7 cellular contexts compared by ENCODE assay signal in the genomic region with DNA sequence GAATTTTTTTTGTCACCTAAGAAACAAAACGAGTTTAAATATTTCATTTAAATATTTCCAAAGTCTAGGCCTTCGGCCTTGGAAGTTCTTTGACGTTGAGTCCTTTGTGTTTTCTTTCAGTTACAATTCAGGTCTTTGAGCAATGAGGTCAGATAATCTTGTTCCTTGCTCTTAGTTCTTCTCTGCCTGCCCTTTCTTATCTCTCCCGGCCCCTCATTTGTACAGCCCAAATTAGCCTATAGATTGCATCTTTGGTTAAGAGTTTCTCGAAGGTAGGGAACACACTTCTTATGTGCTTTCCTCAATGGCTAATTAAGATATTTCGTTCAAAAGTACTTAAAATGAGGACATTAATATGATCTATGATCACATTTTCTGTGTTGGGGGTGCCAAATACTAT.
"Had no signal": no experiment of that assay in that cellular context is flagged by ENCODE, and none has a peak within 500 bp of the region (broad histone marks: within the 10 kb centered on the region; RNA-seq: fewer than 3 reads in every experiment).

No MANE protein-coding gene starts in this region.

- H3K4me3 ChIP-seq: GM23248 had no signal

- H3K4me1 Mint-ChIP-seq: H9 had no signal

- H2AFZ ChIP-seq: GM23248 had no signal

- DNase-seq: GM23248, H9, HCEC 1CT, IMR-90 had no signal

- H3K27ac Mint-ChIP-seq: H9 had no signal

- FAIRE-seq: H1, H54, HTR-8/SVneo had no signal

- H3K27ac ChIP-seq: GM23248 had no signal

- H3K4me3 Mint-ChIP-seq: H9 had no signal

- H3K9ac ChIP-seq: GM23248 had no signal
